ENCODE assay signal across 10 cellular contexts in genomic region chr3:136708339-136708985, GRCh38.
"Had no signal": no experiment of that assay in that cellular context is flagged by ENCODE, and none has a peak within 500 bp of the region (broad histone marks: within the 10 kb centered on the region; RNA-seq: fewer than 3 reads in every experiment).

No MANE protein-coding gene starts in this region.

- DNase-seq: amniotic stem cell; body of pancreas; foreskin keratinocyte; kidney; left ventricle myocardium superior; stimulated activated CD4-positive, alpha-beta T cell treated with anti-CD3 and anti-CD28 coated beads, Interleukin-4, amount 100 ng/mL, for 1 hour; stimulated activated CD8-positive, alpha-beta memory T cell treated with anti-CD3 and anti-CD28 coated beads, Interleukin-4, amount 100 ng/mL, for 48 hours; T-helper 2 cell had no signal

- ATAC-seq: activated CD4-positive, CD25-positive, alpha-beta regulatory T cell treated with anti-CD3 and anti-CD28 coated beads, Interleukin-2, amount 50 U/mL, for 24 hours; body of pancreas; foreskin keratinocyte; left ventricle myocardium superior had no signal

- H3K4me3 ChIP-seq: body of pancreas, esophagus muscularis mucosa had no signal

- H3K4me1 ChIP-seq: body of pancreas, foreskin keratinocyte had no signal

- H3K27ac ChIP-seq: body of pancreas, esophagus muscularis mucosa, foreskin keratinocyte had no signal

- H3K27me3 ChIP-seq: body of pancreas, esophagus muscularis mucosa, foreskin keratinocyte had no signal

- H3K9me3 ChIP-seq: body of pancreas, esophagus muscularis mucosa had no signal

- FAIRE-seq: kidney had no signal
